Comparison of ENCODE assay signal across 12 cellular contexts in genomic region chr19:50418186-50419021, GRCh38. TPM values are rescaled to one million over a fixed set of nuclear protein-coding genes. Genes with fewer than 3 reads are reported as not detected.
A peak's percentile ranks its signal among the peaks of the same experiment; 100 is the strongest.
DNase-seq lines count a peak whose midpoint lies in the region; ATAC-seq and TF ChIP-seq lines count a peak whose summit lies in the region.
"Had no signal": no experiment of that assay in that cellular context is flagged by ENCODE, and none has a peak within 500 bp of the region (broad histone marks: within the 10 kb centered on the region; RNA-seq: fewer than 3 reads in every experiment).

Gene SPIB, plus strand, starts transcription at chr19:50418938. Its CDS starts 25 bp downstream, at chr19:50418963.

- no peak within 1 kb of the TSS for H2BK120ac ChIP-seq in H9 (ENCODE audit: low read depth, low read length, poor library complexity, severe bottlenecking)

- peaks cover 15% of the 10 kb centered on the region for H3K23me2 ChIP-seq in H9 (ENCODE audit: insufficient read length, low read depth, low read length, poor library complexity, severe bottlenecking)

- H3T11ph ChIP-seq in H9 (ENCODE audit: low read length), result no peak within 1 kb of the TSS

- H3K4me1 Mint-ChIP-seq in H9 (peaks cover 24 to 29% of the 10 kb centered on the region in 2 experiments), nephron progenitor cell (peaks cover 25% of the 10 kb centered on the region)
- peaks cover 11% of the 10 kb centered on the region for H3K4me1 Mint-ChIP-seq in activated naive CD8-positive, alpha-beta T cell treated with anti-CD3 and anti-CD28 coated beads, Interleukin-2, amount 10 ng/mL, durations not matched to agents 7 days and 5 days

- H2BK5ac ChIP-seq in H9 (ENCODE audit: insufficient read length, low read length), result no peak within 1 kb of the TSS

- no peak within 1 kb of the TSS for H3K18ac ChIP-seq in H9 (ENCODE audit: insufficient read length, low read depth, low read length)

- H2BK12ac ChIP-seq in H9 (ENCODE audit: insufficient read length, low read depth, low read length), result no peak within 1 kb of the TSS

- H4K91ac ChIP-seq in H9 (ENCODE audit: insufficient read length, low read depth, low read length), result no peak within 1 kb of the TSS

- H3K27ac Mint-ChIP-seq in H9, result peak within 1 kb of the TSS in 2 of 3 experiments; percentile 74 to 76; a peak in 4 of 7 replicates
- peak within 1 kb of the TSS; percentile 22 for H3K27ac Mint-ChIP-seq in activated naive CD8-positive, alpha-beta T cell treated with anti-CD3 and anti-CD28 coated beads, Interleukin-2, amount 10 ng/mL, durations not matched to agents 7 days and 5 days
- H3K27ac Mint-ChIP-seq in nephron progenitor cell, result no peak within 1 kb of the TSS
- H3K27ac Mint-ChIP-seq: activated naive CD8-positive, alpha-beta T cell had no signal

- no peak within 1 kb of the TSS for H4K5ac ChIP-seq in H9 (ENCODE audit: insufficient read length, low read depth, low read length)

- no CpG with 5 or more reads among the region's 34 CpGs for WGBS in H9 (ENCODE audit: extremely low coverage, insufficient read length, low lambda C conversion rate)

- H3K9me3 Mint-ChIP-seq in H9 (peaks cover 0 to 3% of the 10 kb centered on the region in 2 experiments; a peak in 1 of 5 replicates), nephron progenitor cell (peaks cover 4% of the 10 kb centered on the region)
- no peaks in the 10 kb centered on the region for H3K9me3 Mint-ChIP-seq in activated naive CD8-positive, alpha-beta T cell treated with anti-CD3 and anti-CD28 coated beads, Interleukin-2, amount 10 ng/mL, durations not matched to agents 7 days and 5 days

- H3K27ac ChIP-seq in H9 (ENCODE audit: insufficient read length, low read depth, low read length), result no peak within 1 kb of the TSS
- H3K27ac ChIP-seq: heart left ventricle had no signal

- H4K8ac ChIP-seq in H9 (replicated peaks; ENCODE audit: insufficient read length, low read depth, low read length), result no peak within 1 kb of the TSS

- peak within 1 kb of the TSS; percentile 78 for H3K4me3 ChIP-seq in GM12865 (ENCODE audit: low read depth, low read length)
- H3K4me3 ChIP-seq: heart left ventricle had no signal

- H3K4me3 Mint-ChIP-seq in H9 (peak within 1 kb of the TSS; percentile 77 to 90), nephron progenitor cell (peak within 1 kb of the TSS; percentile 67)
- no peak within 1 kb of the TSS for H3K4me3 Mint-ChIP-seq in activated naive CD8-positive, alpha-beta T cell treated with anti-CD3 and anti-CD28 coated beads, Interleukin-2, amount 10 ng/mL, durations not matched to agents 7 days and 5 days
- H3K4me3 Mint-ChIP-seq: activated naive CD8-positive, alpha-beta T cell had no signal

- ATAC-seq in activated naive CD8-positive, alpha-beta T cell treated with anti-CD3 and anti-CD28 coated beads, Interleukin-2, amount 10 ng/mL, durations not matched to agents 7 days and 5 days (ENCODE audit: low read depth), result no peak
- no peak for ATAC-seq in GM21526 (IDR thresholded peaks at IDR 0.05; ENCODE audit: low FRiP score, unreplicated experiment)

- no peaks in the 10 kb centered on the region for H4K20me1 ChIP-seq in H9 (ENCODE audit: control insufficient read depth, insufficient read depth, insufficient read length)

- no peak within 1 kb of the TSS for H3K9ac ChIP-seq in H9 (ENCODE audit: extremely low read depth, insufficient read length, low read length)

- no peak within 1 kb of the TSS for H3K56ac ChIP-seq in H9 (ENCODE audit: insufficient read length, low read depth, low read length)

- no peak within 1 kb of the TSS for H3K23ac ChIP-seq in H9 (ENCODE audit: insufficient read length, low read depth, low read length)

- peaks cover 3% of the 10 kb centered on the region; the same call in 1 of the 2 replicates for H3K79me2 ChIP-seq in H9 (ENCODE audit: insufficient read depth, low read length)

- H3K36me3 Mint-ChIP-seq in H9 (ENCODE audit: insufficient read depth in 1 of 3, low read depth in 3 of 3) (peaks cover 4 to 29% (median 7%) of the 10 kb centered on the region in 3 experiments; a peak in 5 of 7 replicates), nephron progenitor cell (ENCODE audit: low read depth) (peaks cover 10% of the 10 kb centered on the region)
- H3K36me3 Mint-ChIP-seq in activated naive CD8-positive, alpha-beta T cell treated with anti-CD3 and anti-CD28 coated beads, Interleukin-2, amount 10 ng/mL, durations not matched to agents 7 days and 5 days, result peaks cover 9% of the 10 kb centered on the region

- no peaks in the 10 kb centered on the region for H3K9me3 ChIP-seq in H9 (ENCODE audit: control insufficient read depth, low read depth, low read length)
- H3K9me3 ChIP-seq: heart left ventricle had no signal

- H2BK15ac ChIP-seq in H9 (ENCODE audit: low read depth, low read length), result no peak within 1 kb of the TSS

- H2AK5ac ChIP-seq in H9 (ENCODE audit: insufficient read length, low read length), result no peak within 1 kb of the TSS

- POLR2A ChIA-PET in activated naive CD8-positive, alpha-beta T cell treated with anti-CD3 and anti-CD28 coated beads, Interleukin-2, amount 10 ng/mL, durations not matched to agents 7 days and 5 days (lab: Charles Lee), result no interaction called here

- H3K27me3 Mint-ChIP-seq in H9 (ENCODE audit: low read depth) (peaks cover 9% of the 10 kb centered on the region), nephron progenitor cell (ENCODE audit: low read depth, poor library complexity) (peaks cover 50% of the 10 kb centered on the region)
- H3K27me3 Mint-ChIP-seq in activated naive CD8-positive, alpha-beta T cell treated with anti-CD3 and anti-CD28 coated beads, Interleukin-2, amount 10 ng/mL, durations not matched to agents 7 days and 5 days, result peaks cover 12% of the 10 kb centered on the region

- peak; percentile 68 for DNase-seq in GM12865 (ENCODE audit: low read depth)
- DNase-seq in H9, result peak; percentile 33
- no peak for DNase-seq in activated naive CD8-positive, alpha-beta T cell treated with anti-CD3 and anti-CD28 coated beads, Interleukin-2, amount 10 ng/mL, durations not matched to agents 7 days and 5 days
- no peak for DNase-seq in nephron progenitor cell
- no peak for DNase-seq in NCI-H345 treated with DMSO at 0.1 percent for 48 hours (lab: John Stamatoyannopoulos, UW; ENCODE audit: unreplicated experiment)
- no peak for DNase-seq in NCI-H1417 (lab: John Stamatoyannopoulos, UW)
- no peak for DNase-seq in DMS53 treated with DMSO at 0.1 percent for 48 hours (lab: John Stamatoyannopoulos, UW; ENCODE audit: unreplicated experiment)
- DNase-seq: activated CD4-positive, alpha-beta T cell treated with anti-CD3 and anti-CD28 coated beads, Interleukin-2, amount 50 U/mL, for 1 hour; heart left ventricle; SIG-M5 had no signal

- no peak within 1 kb of the TSS for H3K4ac ChIP-seq in H9 (ENCODE audit: low read depth, low read length)

- H3K4me2 ChIP-seq in H9 (ENCODE audit: insufficient read depth, insufficient read length, low read length), result peak within 1 kb of the TSS; percentile 93

- H2BK20ac ChIP-seq in H9 (ENCODE audit: low read depth, low read length, poor library complexity, severe bottlenecking), result no peak within 1 kb of the TSS

- peak within 1 kb of the TSS; percentile 64; the same call in 1 of the 2 replicates for H3K14ac ChIP-seq in H9 (ENCODE audit: insufficient read depth, low read length)

- no peaks in the 10 kb centered on the region for H3K27me3 ChIP-seq in H9 (ENCODE audit: insufficient read depth, low read length)

- no peaks in the 10 kb centered on the region for H3K4me1 ChIP-seq in H9 (ENCODE audit: insufficient read depth, low read length)

- TF ChIP-seq CTCF in GM12865 (IDR thresholded peaks at IDR 0.05; ENCODE audit: insufficient read depth, low read depth, low read length, missing control alignments) (no peak), H9 (conservative IDR thresholded peaks at IDR 0.05) (no peak), nephron progenitor cell (IDR thresholded peaks at IDR 0.05) (no peak)

- H2AFZ ChIP-seq in H9 (ENCODE audit: low read length), result no peak within 1 kb of the TSS

- no peaks in the 10 kb centered on the region for H3K79me1 ChIP-seq in H9 (ENCODE audit: insufficient read depth, low read depth, low read length, poor library complexity, severe bottlenecking)

RNA-seq across cellular contexts. Expression of gene SPIB, which starts in this region (rescaled TPM):
- total RNA-seq in H9 (2021), result 30.2 and 33.3 TPM in 2 replicates
- under 1 TPM in 1 of 2 experiments, not detected in 1; 0.42 TPM for total RNA-seq in activated naive CD8-positive, alpha-beta T cell treated with anti-CD3 and anti-CD28 coated beads, Interleukin-2, amount 10 ng/mL, durations not matched to agents 7 days and 5 days

Comparison
In these comparisons a context has a peak if more than half of its experiments do, and no peak if none do; other contexts are left out.
1. RNA of gene SPIB (total RNA-seq): 30.2 to 33.3 TPM in H9; 0.42 TPM in activated naive CD8-positive, alpha-beta T cell treated with anti-CD3 and anti-CD28 coated beads, Interleukin-2, amount 10 ng/mL, durations not matched to agents 7 days and 5 days; every median in the first group is over 10 times any median in the second.
2. DNase-seq: peak in GM12865 (single experiment) and H9 (single experiment); none in activated naive CD8-positive, alpha-beta T cell treated with anti-CD3 and anti-CD28 coated beads, Interleukin-2, amount 10 ng/mL, durations not matched to agents 7 days and 5 days (single experiment), nephron progenitor cell (single experiment), NCI-H345 treated with DMSO at 0.1 percent for 48 hours (single experiment), NCI-H1417 (0 of 3) and DMS53 treated with DMSO at 0.1 percent for 48 hours (single experiment).